9 cellular contexts compared by ENCODE assay signal in the genomic region with DNA sequence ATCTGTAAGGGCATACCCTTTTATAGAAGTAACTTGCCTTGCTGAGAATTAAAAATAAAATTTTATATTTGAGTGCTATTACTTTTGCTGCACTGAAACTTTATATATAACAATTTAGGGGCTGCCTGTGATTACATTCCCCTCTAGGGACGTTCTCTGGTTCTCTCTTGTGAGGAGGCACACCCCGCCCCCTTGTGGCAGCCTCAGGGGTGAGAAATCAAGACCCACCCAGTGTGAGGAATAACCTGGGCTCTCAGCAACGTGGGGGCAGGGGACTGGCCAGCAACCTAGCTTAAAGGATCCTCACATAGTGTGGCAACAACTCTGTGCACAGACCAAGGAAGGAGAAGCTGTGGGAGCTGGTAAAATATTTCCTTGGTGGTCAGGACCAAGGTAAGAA. TPM values are rescaled to one million over a fixed set of nuclear protein-coding genes. Genes with fewer than 3 reads are reported as not detected.
DNase-seq lines count a peak whose midpoint lies in the region; ATAC-seq lines count a peak whose summit lies in the region.
"Had no signal": no experiment of that assay in that cellular context is flagged by ENCODE, and none has a peak within 500 bp of the region (broad histone marks: within the 10 kb centered on the region; RNA-seq: fewer than 3 reads in every experiment).

No MANE protein-coding gene starts in this region.

- in situ Hi-C loops in KBM-7 (cut with MboI; ENCODE audit: low pct_unique_long_range_greater_than_20kb, low sequenced_read_pairs): no loop called here

- H3K36me3 ChIP-seq in CD4-positive, CD25-positive, alpha-beta regulatory T cell (ENCODE audit: control insufficient read depth, insufficient read depth, low read length): no peaks in the 10 kb centered on the region

- peaks cover 0 to 11% (median 0%) of the 10 kb centered on the region in 4 donors for H3K4me1 Mint-ChIP-seq in CD4-positive, CD25-positive, alpha-beta regulatory T cell
- H3K4me1 Mint-ChIP-seq in activated CD4-positive, alpha-beta memory T cell treated with anti-CD3 and anti-CD28 coated beads for 36 hours (ENCODE audit: low read depth): peaks cover 16% of the 10 kb centered on the region

- no peaks in the 10 kb centered on the region for H3K9me3 ChIP-seq in CD4-positive, CD25-positive, alpha-beta regulatory T cell (ENCODE audit: control insufficient read depth in 2 of 2, low read length in 2 of 2)
- H3K9me3 ChIP-seq in right cardiac atrium (ENCODE audit: control insufficient read depth, low read length): no peaks in the 10 kb centered on the region

- no peak overlapping the region for H3K4me3 Mint-ChIP-seq in CD4-positive, CD25-positive, alpha-beta regulatory T cell
- no peak overlapping the region for H3K4me3 Mint-ChIP-seq in activated CD4-positive, alpha-beta memory T cell treated with anti-CD3 and anti-CD28 coated beads for 36 hours

- no peaks in the 10 kb centered on the region for H3K27me3 ChIP-seq in CD4-positive, CD25-positive, alpha-beta regulatory T cell (ENCODE audit: control insufficient read depth, insufficient read depth, low read length)
- H3K27me3 ChIP-seq in right cardiac atrium (ENCODE audit: control insufficient read depth, insufficient read depth): no peaks in the 10 kb centered on the region

- no peak overlapping the region for H3K27ac Mint-ChIP-seq in CD4-positive, CD25-positive, alpha-beta regulatory T cell
- H3K27ac Mint-ChIP-seq in activated CD4-positive, alpha-beta memory T cell treated with anti-CD3 and anti-CD28 coated beads for 36 hours: no peak overlapping the region

- H3K36me3 Mint-ChIP-seq in CD4-positive, CD25-positive, alpha-beta regulatory T cell: no peaks in the 10 kb centered on the region
- no peaks in the 10 kb centered on the region for H3K36me3 Mint-ChIP-seq in activated CD4-positive, alpha-beta memory T cell treated with anti-CD3 and anti-CD28 coated beads for 36 hours

- H3K4me3 ChIP-seq in CD4-positive, CD25-positive, alpha-beta regulatory T cell (ENCODE audit: low read depth, low read length): no peak overlapping the region
- no peak overlapping the region for H3K4me3 ChIP-seq in right cardiac atrium (ENCODE audit: low read length)

- peaks cover 0 to 6% (median 0%) of the 10 kb centered on the region in 7 donors for H3K9me3 Mint-ChIP-seq in CD4-positive, CD25-positive, alpha-beta regulatory T cell
- H3K9me3 Mint-ChIP-seq in activated CD4-positive, alpha-beta memory T cell treated with anti-CD3 and anti-CD28 coated beads for 36 hours: no peaks in the 10 kb centered on the region

- no peaks in the 10 kb centered on the region for H3K27me3 Mint-ChIP-seq in CD4-positive, CD25-positive, alpha-beta regulatory T cell
- H3K27me3 Mint-ChIP-seq in activated CD4-positive, alpha-beta memory T cell treated with anti-CD3 and anti-CD28 coated beads for 36 hours: peaks cover 5% of the 10 kb centered on the region

- whole genome bisulfite sequencing in right cardiac atrium: 7% methylated on average over 3 of the region's 3 CpGs

- POLR2A ChIA-PET in activated CD4-positive, alpha-beta memory T cell treated with anti-CD3 and anti-CD28 coated beads for 36 hours (lab: Charles Lee): no interaction called here

- CTCF ChIA-PET in activated CD4-positive, alpha-beta memory T cell treated with anti-CD3 and anti-CD28 coated beads for 36 hours (lab: Charles Lee): no interaction called here

- intact Hi-C loops in activated CD4-positive, alpha-beta memory T cell treated with anti-CD3 and anti-CD28 coated beads for 36 hours (cut with micrococcal nuclease): no loop called here
- intact Hi-C loops in right cardiac atrium (cut with DNase I): no loop called here

- ATAC-seq in CD4-positive, CD25-positive, alpha-beta regulatory T cell (ENCODE audit: low read depth in 2 of 2): no peak
- no peak for ATAC-seq in right cardiac atrium
- ATAC-seq in HG02970 (IDR thresholded peaks at IDR 0.05; ENCODE audit: low FRiP score, unreplicated experiment): no peak

- no peaks in the 10 kb centered on the region for H3K4me1 ChIP-seq in CD4-positive, CD25-positive, alpha-beta regulatory T cell (ENCODE audit: control insufficient read depth, insufficient read depth, low read length, poor library complexity, severe bottlenecking)
- H3K4me1 ChIP-seq in right cardiac atrium (ENCODE audit: control insufficient read depth, insufficient read depth, low read length): no peaks in the 10 kb centered on the region

- DNase-seq in CD4-positive, CD25-positive, alpha-beta regulatory T cell: peak in 2 of 3 donors; percentile 13 to 37
- DNase-seq in KBM-7 (peak; percentile 33), right cardiac atrium (peak in 2 of 3 donors; percentile 31 to 68), globus pallidus (ENCODE audit: low spot score) (no peak), NCI-H2081 (lab: John Stamatoyannopoulos, UW) (no peak), AG08395 (ENCODE audit: low spot score) (no peak)
- peak; percentile 54 for DNase-seq in activated CD4-positive, alpha-beta memory T cell treated with anti-CD3 and anti-CD28 coated beads for 36 hours

- H3K27ac ChIP-seq in CD4-positive, CD25-positive, alpha-beta regulatory T cell (ENCODE audit: insufficient read depth, low read length, poor library complexity, severe bottlenecking): no peak overlapping the region
- no peak overlapping the region for H3K27ac ChIP-seq in right cardiac atrium (ENCODE audit: low read length)

RNA-seq across cellular contexts. Expression of gene MAGEA9, which starts 43.7 kb away (rescaled TPM):
- not detected for total RNA-seq in CD4-positive, CD25-positive, alpha-beta regulatory T cell
- polyA plus RNA-seq in CD4-positive, CD25-positive, alpha-beta regulatory T cell: not detected
- not detected for total RNA-seq in activated CD4-positive, alpha-beta memory T cell treated with anti-CD3 and anti-CD28 coated beads for 36 hours
- total RNA-seq in right cardiac atrium: not detected
- polyA plus RNA-seq in right cardiac atrium: not detected
- polyA plus RNA-seq: esophagus had no signal

RNA-seq across cellular contexts. Expression of gene HSFX1, which starts 51.6 kb away (rescaled TPM):
- 0.32 TPM for total RNA-seq in CD4-positive, CD25-positive, alpha-beta regulatory T cell
- polyA plus RNA-seq in CD4-positive, CD25-positive, alpha-beta regulatory T cell: under 1 TPM in 2 of 4 donors, not detected in 2; 0.08 TPM
- under 1 TPM; 0.24 to 0.43 TPM for total RNA-seq in activated CD4-positive, alpha-beta memory T cell treated with anti-CD3 and anti-CD28 coated beads for 36 hours
- 1 to 10 TPM; 1.9 to 4.1 (median 3.0) TPM for total RNA-seq in right cardiac atrium
- polyA plus RNA-seq in right cardiac atrium: 2.1 TPM

RNA-seq across cellular contexts. Expression of gene MAGEA8, which starts 55.6 kb away (rescaled TPM):
- not detected for total RNA-seq in CD4-positive, CD25-positive, alpha-beta regulatory T cell
- not detected for polyA plus RNA-seq in CD4-positive, CD25-positive, alpha-beta regulatory T cell
- not detected for total RNA-seq in activated CD4-positive, alpha-beta memory T cell treated with anti-CD3 and anti-CD28 coated beads for 36 hours
- total RNA-seq in right cardiac atrium: not detected
- polyA plus RNA-seq in right cardiac atrium: not detected
- polyA plus RNA-seq: esophagus had no signal

Comparison
In these comparisons a context has a peak if more than half of its experiments do, and no peak if none do; other contexts are left out.
1. DNase-seq: peak in CD4-positive, CD25-positive, alpha-beta regulatory T cell (2 of 3), KBM-7 (single experiment), activated CD4-positive, alpha-beta memory T cell treated with anti-CD3 and anti-CD28 coated beads for 36 hours (single experiment) and right cardiac atrium (2 of 3); none in globus pallidus (single experiment), NCI-H2081 (0 of 2) and AG08395 (single experiment).